In genomic region chr6:118580585-118581419, GRCh38 we compare ENCODE assay signal across 8 cellular contexts. TPM values are rescaled to one million over a fixed set of nuclear protein-coding genes. Genes with fewer than 3 reads are reported as not detected.
DNase-seq lines count a peak whose midpoint lies in the region; ATAC-seq, FAIRE-seq and TF ChIP-seq lines count a peak whose summit lies in the region.

No MANE protein-coding gene starts in this region.

- TF ChIP-seq CTCF in A549 (IDR thresholded peaks at IDR 0.05) (peak; percentile 37), GM10266 (IDR thresholded peaks at IDR 0.05; ENCODE audit: control insufficient read depth, insufficient read depth, low read depth, missing control alignments) (peak; percentile 52), PC-3 (conservative IDR thresholded peaks at IDR 0.05; ENCODE audit: low read depth, low read length) (peak; percentile 68), keratinocyte (optimal IDR thresholded peaks at IDR 0.05 in 1 of 3, IDR thresholded peaks at IDR 0.05 in 1 of 3, conservative IDR thresholded peaks at IDR 0.05 in 1 of 3; ENCODE audit: extremely low read depth in 1 of 3, insufficient read depth in 2 of 3, low read length in 3 of 3) (peak; percentile 47 to 65 (median 58))

- H3K9me3 ChIP-seq in A549 (peaks cover 6% of the 10 kb centered on the region; the same call in 2 of the 3 replicates), PC-3 (ENCODE audit: low read length) (no peaks in the 10 kb centered on the region), keratinocyte (ENCODE audit: control insufficient read depth, low read depth, low read length) (peaks cover 7% of the 10 kb centered on the region)

- ATAC-seq in A549 (peak; percentile 64 to 82; a peak in 5 of 6 replicates), PC-3 (peak; percentile 67)
- peak; percentile 49 for ATAC-seq in stimulated activated naive CD8-positive, alpha-beta T cell treated with anti-CD3 and anti-CD28 coated beads, Interleukin-15, Interleukin-2, amounts not matched to agents 100 U/mL and 50 U/mL, for 24 hours

- BruUV-seq in PC-3 (replicated peaks; lab: Mats Ljungman, UMichigan): no TSS peak

- dilution Hi-C loops in keratinocyte (cut with MboI; ENCODE audit: extremely low pct_ligation_motif_present, low sequenced_read_pairs): no loop called here

- H3K9ac ChIP-seq in PC-3 (ENCODE audit: low read length) (no peak overlapping the region), keratinocyte (ENCODE audit: control insufficient read depth, extremely low read depth, insufficient read depth, low read length) (no peak overlapping the region)

- no peaks in the 10 kb centered on the region for H3K4me1 ChIP-seq in A549
- no peaks in the 10 kb centered on the region for H3K4me1 ChIP-seq in PC-3 (ENCODE audit: insufficient read depth, low read length)
- no peaks in the 10 kb centered on the region for H3K4me1 ChIP-seq in keratinocyte (ENCODE audit: control insufficient read depth, extremely low read depth, insufficient read depth, low read length)

- DNase-seq in A549 (ENCODE audit: low read depth in 1 of 2, low spot score in 1 of 2) (peak; percentile 13 to 53), GM10266 (ENCODE audit: extremely low spot score) (peak; percentile 12), HT-29 (ENCODE audit: low spot score) (peak; percentile 61), PC-3 (peak; percentile 56), cerebellar cortex (ENCODE audit: low spot score) (peak; percentile 91), keratinocyte (ENCODE audit: low read depth, low spot score) (peak; percentile 17), NCI-H774 (lab: John Stamatoyannopoulos, UW) (no peak)
- no peak for DNase-seq in stimulated activated naive CD8-positive, alpha-beta T cell treated with anti-CD3 and anti-CD28 coated beads, Interleukin-15, Interleukin-2, amounts not matched to agents 100 U/mL and 50 U/mL, for 24 hours

- H3F3A ChIP-seq in PC-3 (ENCODE audit: low read length, unreplicated experiment): no peaks in the 10 kb centered on the region

- CTCF ChIA-PET in A549 (lab: Yijun Ruan, JAX): interaction anchor here (0.9 to 1.3 kb wide), 4 partner anchors 16 to 297 kb away, joined by 3 to 6 read pairs (median 4); no protein-coding TSS in a partner anchor
- CTCF ChIA-PET in PC-3 (lab: Charles Lee): interaction anchor here (0.9 kb wide), 1 partner anchor 128 kb away, joined by 4 read pairs; no protein-coding TSS in a partner anchor

- TF ChIP-seq POLR2A in A549 (IDR thresholded peaks at IDR 0.05; ENCODE audit: low read length): no peak

- no peaks in the 10 kb centered on the region for H3K27me3 ChIP-seq in PC-3 (ENCODE audit: low read length)
- H3K27me3 ChIP-seq in keratinocyte (ENCODE audit: control insufficient read depth, extremely low read depth, insufficient read depth, low read length): no peaks in the 10 kb centered on the region

- no peaks in the 10 kb centered on the region for H3K79me2 ChIP-seq in PC-3 (ENCODE audit: low read length)
- no peaks in the 10 kb centered on the region for H3K79me2 ChIP-seq in keratinocyte (ENCODE audit: control insufficient read depth, insufficient read depth, low read length)

- H4K20me1 ChIP-seq in PC-3 (ENCODE audit: low read length): no peaks in the 10 kb centered on the region
- H4K20me1 ChIP-seq in keratinocyte (ENCODE audit: control insufficient read depth, extremely low read depth, insufficient read depth, low read length): no peaks in the 10 kb centered on the region

- no peak overlapping the region for H3K27ac ChIP-seq in A549
- no peak overlapping the region for H3K27ac ChIP-seq in PC-3 (ENCODE audit: low read length)
- no peak overlapping the region for H3K27ac ChIP-seq in keratinocyte (ENCODE audit: control insufficient read depth, insufficient read depth, low read length)

- H3K9me2 ChIP-seq in PC-3 (replicated peaks; ENCODE audit: low read length): no peaks in the 10 kb centered on the region

- POLR2A ChIA-PET in A549 (lab: Yijun Ruan, JAX): no interaction called here
- POLR2A ChIA-PET in PC-3 (lab: Charles Lee; ENCODE audit: unreplicated experiment): no interaction called here

- H2AFZ ChIP-seq in PC-3 (ENCODE audit: low read length) (no peak overlapping the region), keratinocyte (ENCODE audit: control insufficient read depth, low read length) (no peak overlapping the region)

- intact Hi-C loops in PC-3 (cut with micrococcal nuclease): no loop called here

- TF ChIP-seq RAD21 in A549 (conservative IDR thresholded peaks at IDR 0.05 in 1 of 2, IDR thresholded peaks at IDR 0.05 in 1 of 2): peak; percentile 32 to 54; a peak in 4 of 5 replicates

- H3K9me1 ChIP-seq in keratinocyte (ENCODE audit: control insufficient read depth, extremely low read depth, insufficient read depth, low read length): no peaks in the 10 kb centered on the region

- TF ChIP-seq EP300 in A549 (IDR thresholded peaks at IDR 0.05): no peak

- peaks cover 9% of the 10 kb centered on the region; the same call in 1 of the 2 replicates for H3K36me3 ChIP-seq in PC-3 (ENCODE audit: low read depth, low read length)
- H3K36me3 ChIP-seq in keratinocyte (ENCODE audit: control insufficient read depth in 2 of 2, extremely low read depth in 1 of 2, insufficient read depth in 2 of 2, low read length in 2 of 2): no peaks in the 10 kb centered on the region

- H3K4me2 ChIP-seq in A549: no peak overlapping the region
- no peak overlapping the region for H3K4me2 ChIP-seq in PC-3 (ENCODE audit: low read length)
- H3K4me2 ChIP-seq in keratinocyte (ENCODE audit: control insufficient read depth, extremely low read depth, insufficient read depth, low read depth, low read length): peak overlapping the region; percentile 58

- no peak overlapping the region for H3K4me3 ChIP-seq in A549
- no peak overlapping the region for H3K4me3 ChIP-seq in PC-3 (ENCODE audit: low read length)
- H3K4me3 ChIP-seq in keratinocyte (ENCODE audit: control insufficient read depth in 2 of 3, extremely low read depth in 1 of 3, insufficient read depth in 2 of 3, low read depth in 1 of 3, low read length in 3 of 3): no peak overlapping the region

- WGBS in A549 (ENCODE audit: missing lambda C conversion rate): 77% methylated on average over 7 of the region's 10 CpGs

- FAIRE-seq in A549 (lab: Jason Lieb, UNC) (no peak), keratinocyte (lab: Jason Lieb, UNC) (peak; percentile 77)

TF ChIP-seq in A549, 52 proteins besides CTCF, POLR2A, EP300 and RAD21:
- TF ChIP-seq CEBPB (IDR thresholded peaks at IDR 0.05): peak in 1 of 2 experiments; percentile 42; a peak in 1 of 4 replicates
- no peak for TF ChIP-seq ZNF302 (CRISPR knock-in tag; IDR thresholded peaks at IDR 0.05)

RNA-seq across cellular contexts. Expression of gene PLN, which starts 32.7 kb away (rescaled TPM):
- polyA plus RNA-seq in A549 (2011; rRNA removed) (not detected in 2 replicates), A549 (2017; fragmentation: RNase III; extraction: RNeasy Plus Mini Kit Qiagen cat#74134 plus additional on column Dnase treatment) (not detected in 3 replicates), keratinocyte (not detected in 3 replicates)
- not detected in 2 replicates for polyA plus RNA-seq in A549 (2012; cell fraction: cytosol; rRNA removed)
- polyA plus RNA-seq in A549 (2012; cell fraction: nucleus; rRNA removed): not detected in 2 replicates
- polyA minus RNA-seq in A549 (2011; rRNA and poly(A)+ RNA removed): not detected in 2 replicates
- not detected in 2 replicates for total RNA-seq in HT-29 (2014; rRNA removed; shearing (Covaris generic))
- not detected in 2 replicates for total RNA-seq in PC-3 (2014; rRNA removed)
- polyA plus RNA-seq in keratinocyte (2011; ENCODE audit: low read depth): not detected
- not detected in 2 replicates for polyA plus RNA-seq in keratinocyte (2011; cell fraction: cytosol; rRNA removed)
- not detected in 2 replicates for polyA plus RNA-seq in keratinocyte (2011; cell fraction: nucleus; rRNA removed)
- not detected in 2 replicates for polyA plus RNA-seq in keratinocyte (2012; ENCODE audit: low replicate concordance)
- not detected in 3 replicates for polyA minus RNA-seq in keratinocyte
- polyA minus RNA-seq in keratinocyte (2011; cell fraction: cytosol; rRNA and poly(A)+ RNA removed): not detected
- not detected in 2 replicates for polyA minus RNA-seq in keratinocyte (2011; cell fraction: nucleus; rRNA and poly(A)+ RNA removed)

Comparison
In these comparisons a context has a peak if more than half of its experiments do, and no peak if none do; other contexts are left out.
1. DNase-seq: peak in A549 (2 of 2), GM10266 (single experiment), HT-29 (single experiment), PC-3 (single experiment), cerebellar cortex (single experiment) and keratinocyte (single experiment); none in stimulated activated naive CD8-positive, alpha-beta T cell treated with anti-CD3 and anti-CD28 coated beads, Interleukin-15, Interleukin-2, amounts not matched to agents 100 U/mL and 50 U/mL, for 24 hours (single experiment) and NCI-H774 (single experiment).
2. Peak in every context shown above with its lines, with median percentiles within 50 percentile points of each other: ATAC-seq and CTCF ChIP-seq.